1 cellular context compared by ENCODE assay signal in genomic region chr11:62577046-62577708, GRCh38.
TF ChIP-seq lines count a peak whose summit lies in the region.

No MANE protein-coding gene starts in this region.

TF ChIP-seq in HepG2, 621 proteins besides CTCF, POLR2A, EP300 and RAD21:
- peak; percentile 12; the same call in 1 of the 2 replicates for TF ChIP-seq ZNF687 (CRISPR knock-in tag; IDR thresholded peaks at IDR 0.05)
- no peak for TF ChIP-seq SETDB1 (CRISPR knock-in tag; IDR thresholded peaks at IDR 0.05; ENCODE audit: borderline replicate concordance)
- peak; percentile 18; the same call in 1 of the 2 replicates for TF ChIP-seq POLR2AphosphoS5 (IDR thresholded peaks at IDR 0.05; ENCODE audit: low read depth, low read length)
